Comparison of ENCODE assay signal across 15 cellular contexts in the genomic region with DNA sequence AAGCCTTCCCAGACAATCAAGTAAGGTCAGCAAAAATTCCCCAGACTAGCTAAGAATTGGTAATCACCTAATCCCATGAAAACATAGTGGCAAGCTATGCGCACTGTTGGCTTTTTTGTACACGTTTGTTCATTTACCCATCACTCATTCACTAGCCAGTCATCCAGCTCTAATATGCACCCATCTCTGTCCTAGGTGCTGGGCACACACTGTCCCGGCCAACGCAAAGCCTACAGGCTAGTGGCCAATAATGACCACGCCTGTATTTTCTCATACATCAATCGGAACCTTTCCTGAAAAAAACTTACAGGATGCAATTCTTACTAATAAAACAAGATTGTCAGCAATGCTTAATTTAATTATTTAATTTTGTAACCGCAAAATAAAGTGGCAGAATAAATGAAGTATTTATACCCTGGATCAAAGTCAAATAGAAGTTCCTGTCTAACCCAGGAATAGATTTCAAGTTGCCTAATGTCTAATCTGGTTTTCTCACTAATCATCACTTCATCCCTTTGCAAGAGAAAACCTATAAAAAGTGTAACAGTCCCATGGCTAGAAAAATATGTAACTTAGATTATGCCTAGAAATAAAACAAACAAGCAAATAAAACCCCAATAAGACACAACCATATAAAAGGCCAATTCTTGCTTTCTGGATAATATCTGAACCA.
DNase-seq lines count a peak whose midpoint lies in the region; ATAC-seq and TF ChIP-seq lines count a peak whose summit lies in the region.
"Had no signal": no experiment of that assay in that cellular context is flagged by ENCODE, and none has a peak within 500 bp of the region (broad histone marks: within the 10 kb centered on the region; RNA-seq: fewer than 3 reads in every experiment).

No MANE protein-coding gene starts in this region.

- H3K27ac ChIP-seq in A673 (ENCODE audit: low read depth, low read length, poor library complexity, severe bottlenecking) (peak overlapping the region; percentile 20), psoas muscle (peak overlapping the region; percentile 20)
- H3K27ac ChIP-seq: C4-2B had no signal

- H3K9me3 ChIP-seq in A673 (ENCODE audit: low read depth, low read length, poor library complexity, severe bottlenecking) (peaks cover 4% of the 10 kb centered on the region), psoas muscle (no peaks in the 10 kb centered on the region)

- DNase-seq in A673 (ENCODE audit: low spot score): no peak
- no peak for DNase-seq in CD14-positive monocyte (ENCODE audit: low spot score)
- peak; percentile 7 for DNase-seq in epithelial cell of proximal tubule (ENCODE audit: low read depth)
- peak in 1 of 2 donors; percentile 63 for DNase-seq in psoas muscle
- no peak for DNase-seq in GOT3 (lab: John Stamatoyannopoulos, UW)
- DNase-seq in NK-92 treated with Interleukin-12 subunit alpha and Interleukin-12 subunit beta, amount 100 ng/mL, for 24 hours (lab: John Stamatoyannopoulos, UW): no peak
- no peak for DNase-seq in T-cell
- DNase-seq: CD4-positive, alpha-beta memory T cell; DMS153; DMS79; GDM1; H9 had no signal

- H3K36me3 ChIP-seq in A673 (ENCODE audit: insufficient read depth, low read length, poor library complexity, severe bottlenecking) (no peaks in the 10 kb centered on the region), psoas muscle (ENCODE audit: insufficient read depth in 1 of 2, low read depth in 1 of 2) (no peaks in the 10 kb centered on the region)

- H3K4me1 Mint-ChIP-seq in CD14-positive monocyte: peaks cover 39% of the 10 kb centered on the region
- no peaks in the 10 kb centered on the region for H3K4me1 Mint-ChIP-seq in T-cell
- H3K4me1 Mint-ChIP-seq: CD4-positive, alpha-beta memory T cell; IgD-negative memory B cell had no signal

- peak; percentile 66 to 98 (median 96) for ATAC-seq in psoas muscle
- no peak for ATAC-seq in T-cell (replicated peaks in 1 of 4)
- ATAC-seq: HepG2 had no signal

- H3K4me3 ChIP-seq in A673 (ENCODE audit: low read depth, low read length, poor library complexity, severe bottlenecking) (no peak overlapping the region), epithelial cell of proximal tubule (ENCODE audit: low read depth, low read length) (no peak overlapping the region), psoas muscle (no peak overlapping the region)

- H3K27me3 Mint-ChIP-seq in CD14-positive monocyte (ENCODE audit: low read depth in 3 of 3) (no peaks in the 10 kb centered on the region), T-cell (peaks cover 0 to 15% of the 10 kb centered on the region in 2 donors)

- H3K27ac Mint-ChIP-seq in CD14-positive monocyte: peak overlapping the region in 6 of 7 donors; percentile 8 to 86 (median 61)
- H3K27ac Mint-ChIP-seq in T-cell: no peak overlapping the region
- H3K27ac Mint-ChIP-seq: CD4-positive, alpha-beta memory T cell; H9; IgD-negative memory B cell had no signal

- TF ChIP-seq CTCF in A673 (conservative IDR thresholded peaks at IDR 0.05; ENCODE audit: low read depth, low read length) (no peak), CD14-positive monocyte (IDR thresholded peaks at IDR 0.05) (no peak), epithelial cell of proximal tubule (conservative IDR thresholded peaks at IDR 0.05; ENCODE audit: low read depth, low read length) (no peak), psoas muscle (IDR thresholded peaks at IDR 0.05) (no peak)

- H3K27me3 ChIP-seq in A673 (replicated peaks; ENCODE audit: insufficient read depth, low read depth, low read length, poor library complexity): no peaks in the 10 kb centered on the region
- no peaks in the 10 kb centered on the region for H3K27me3 ChIP-seq in psoas muscle (ENCODE audit: insufficient read depth in 3 of 3, low read length in 2 of 3)

- CTCF ChIA-PET in A673 (lab: Charles Lee): no interaction called here
- CTCF ChIA-PET in T-cell (lab: Charles Lee): no interaction called here

- WGBS in psoas muscle, 3 donors: 36 to 47% (median 40%) methylated on average over 7 of the region's 7 CpGs

- POLR2A ChIA-PET in A673 (lab: Charles Lee; ENCODE audit: low non-redundant PET) (no interaction called here), T-cell (lab: Charles Lee) (no interaction called here)

- intact Hi-C loops in A673 (cut with micrococcal nuclease; ENCODE audit: unreplicated experiment): no loop called here
- intact Hi-C loops in CD14-positive monocyte (cut with micrococcal nuclease): no loop called here
- intact Hi-C loops in psoas muscle (cut with DNase I): no loop called here

- peak overlapping the region in 1 of 2 donors; percentile 35 for H3K4me3 Mint-ChIP-seq in CD14-positive monocyte
- no peak overlapping the region for H3K4me3 Mint-ChIP-seq in T-cell
- H3K4me3 Mint-ChIP-seq: CD4-positive, alpha-beta memory T cell; H9; IgD-negative memory B cell had no signal

- H3K36me3 Mint-ChIP-seq in CD14-positive monocyte (no peaks in the 10 kb centered on the region), T-cell (no peaks in the 10 kb centered on the region)
- H3K36me3 Mint-ChIP-seq: CD4-positive, alpha-beta memory T cell; IgD-negative memory B cell had no signal

- BruUV-seq in A673 (replicated peaks; lab: Mats Ljungman, UMichigan): no TSS peak

- H3K9me3 Mint-ChIP-seq in CD14-positive monocyte (peaks cover 0 to 7% (median 1%) of the 10 kb centered on the region in 7 donors), T-cell (peaks cover 0 to 3% (median 3%) of the 10 kb centered on the region in 3 donors)

- H3K4me1 ChIP-seq in A673 (ENCODE audit: insufficient read depth, low read length, poor library complexity, severe bottlenecking) (peaks cover 35% of the 10 kb centered on the region), psoas muscle (peaks cover 12% of the 10 kb centered on the region)

Comparison
In these comparisons a context has a peak if more than half of its experiments do, and no peak if none do; other contexts are left out.
1. H3K27ac Mint-ChIP-seq: peak in CD14-positive monocyte (6 of 7); none in T-cell (0 of 2).
2. ATAC-seq: peak in psoas muscle (4 of 4); none in T-cell (0 of 4).